Comparison of ENCODE assay signal across 19 cellular contexts in the genomic region with DNA sequence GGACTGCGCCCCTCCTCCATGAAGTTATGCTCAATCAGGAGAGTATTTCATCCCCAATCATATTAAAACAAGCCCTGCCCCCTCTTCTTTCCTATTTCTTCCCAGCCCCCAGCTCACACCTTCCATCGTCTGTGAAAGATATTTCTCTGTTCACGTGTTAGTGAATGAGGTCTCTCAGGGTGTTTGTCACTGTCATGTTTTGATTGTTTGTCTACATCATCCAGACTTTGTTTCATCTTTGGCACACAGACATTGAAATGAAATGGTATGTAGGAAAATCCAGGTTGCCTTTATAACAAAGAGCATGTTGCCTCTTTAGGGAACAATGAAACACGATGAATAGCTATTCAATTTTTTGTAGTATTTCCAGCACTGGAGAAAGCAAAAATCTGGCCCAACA.
"Had no signal": no experiment of that assay in that cellular context is flagged by ENCODE, and none has a peak within 500 bp of the region (broad histone marks: within the 10 kb centered on the region; RNA-seq: fewer than 3 reads in every experiment).

No MANE protein-coding gene starts in this region.

- H3K27ac Mint-ChIP-seq: activated CD4-positive, alpha-beta T cell treated with anti-CD3 and anti-CD28 coated beads, Interleukin-2, amount 10 ng/mL, durations not matched to agents 24 days and 14 days; activated CD8-positive, alpha-beta T cell treated with anti-CD3 and anti-CD28 coated beads, Interleukin-2, amount 10 ng/mL, durations not matched to agents 7 days and 5 days; activated T-helper 1 cell treated with anti-CD3 and anti-CD28 coated beads, Interleukin-12 subunit alpha, Interleukin-12 subunit beta, Interleukin-2, Interleukin-4 antibody, amounts not matched to agents 30 ng/mL and 10 ng/mL and 1 ng/mL, durations not matched to agents 14 hours and 24 hours and 36 hours; T-helper 17 cell had no signal

- H3K4me3 ChIP-seq: breast epithelium, lung, prostate gland, tibial nerve, uterus had no signal

- H3K4me3 Mint-ChIP-seq: activated CD4-positive, alpha-beta T cell treated with anti-CD3 and anti-CD28 coated beads, Interleukin-2, amount 10 ng/mL, durations not matched to agents 24 days and 14 days; activated CD8-positive, alpha-beta T cell treated with anti-CD3 and anti-CD28 coated beads, Interleukin-2, amount 10 ng/mL, durations not matched to agents 7 days and 5 days; activated T-helper 1 cell treated with anti-CD3 and anti-CD28 coated beads, Interleukin-12 subunit alpha, Interleukin-12 subunit beta, Interleukin-2, Interleukin-4 antibody, amounts not matched to agents 30 ng/mL and 10 ng/mL and 1 ng/mL, durations not matched to agents 14 hours and 24 hours and 36 hours; T-helper 17 cell had no signal

- H3K27me3 ChIP-seq: breast epithelium, tibial nerve, uterus had no signal

- DNase-seq: activated CD4-positive, alpha-beta T cell treated with anti-CD3 and anti-CD28 coated beads, Interleukin-2, amount 10 ng/mL, durations not matched to agents 24 days and 14 days; activated CD4-positive, CD25-positive, alpha-beta regulatory T cell; activated CD8-positive, alpha-beta T cell treated with anti-CD3 and anti-CD28 coated beads, Interleukin-2, amount 10 ng/mL, durations not matched to agents 7 days and 5 days; activated naive CD4-positive, alpha-beta T cell treated with Interleukin-2 at 50 U/mL for 16 hours; anterior cingulate cortex; erythroblast; nucleus accumbens; right cardiac atrium; small intestine; stimulated activated CD4-positive, alpha-beta T cell treated with anti-CD3 and anti-CD28 coated beads, Interleukin-4, amount 100 ng/mL, for 24 hours; stimulated activated naive CD4-positive, alpha-beta T cell; substantia nigra; T-helper 17 cell; uterus had no signal

- H3K9me3 Mint-ChIP-seq: activated CD4-positive, alpha-beta T cell treated with anti-CD3 and anti-CD28 coated beads, Interleukin-2, amount 10 ng/mL, durations not matched to agents 24 days and 14 days; activated T-helper 1 cell treated with anti-CD3 and anti-CD28 coated beads, Interleukin-12 subunit alpha, Interleukin-12 subunit beta, Interleukin-2, Interleukin-4 antibody, amounts not matched to agents 30 ng/mL and 10 ng/mL and 1 ng/mL, durations not matched to agents 14 hours and 24 hours and 36 hours had no signal

- H3K9me3 ChIP-seq: breast epithelium, prostate gland, tibial nerve, uterus had no signal

- H3K4me1 Mint-ChIP-seq: activated CD4-positive, alpha-beta T cell treated with anti-CD3 and anti-CD28 coated beads, Interleukin-2, amount 10 ng/mL, durations not matched to agents 24 days and 14 days had no signal

- H3K27ac ChIP-seq: breast epithelium, prostate gland, tibial nerve, uterus had no signal

- H3K36me3 ChIP-seq: breast epithelium, prostate gland, tibial nerve, uterus had no signal

- H3K4me1 ChIP-seq: breast epithelium, prostate gland, uterus had no signal
